ENCODE assay signal across 12 cellular contexts in genomic region chr13:20796791-20797513, GRCh38. TPM values are rescaled to one million over a fixed set of nuclear protein-coding genes. Genes with fewer than 3 reads are reported as not detected.
DNase-seq lines count a peak whose midpoint lies in the region; ATAC-seq and TF ChIP-seq lines count a peak whose summit lies in the region.
"Had no signal": no experiment of that assay in that cellular context is flagged by ENCODE, and none has a peak within 500 bp of the region (broad histone marks: within the 10 kb centered on the region; RNA-seq: fewer than 3 reads in every experiment).

No MANE protein-coding gene starts in this region.

- H3K27ac ChIP-seq in CD4-positive, alpha-beta memory T cell (ENCODE audit: low read depth, low read length), result no peak overlapping the region
- peak overlapping the region in 3 of 12 donors; percentile 2 to 47 (median 40) for H3K27ac ChIP-seq in heart left ventricle

- H3K27me3 ChIP-seq in CD4-positive, alpha-beta memory T cell (ENCODE audit: insufficient read depth, low read length), result no peaks in the 10 kb centered on the region
- no peaks in the 10 kb centered on the region for H3K27me3 ChIP-seq in heart left ventricle

- H3K4me3 ChIP-seq in CD4-positive, alpha-beta memory T cell (ENCODE audit: low read length in 2 of 2), result no peak overlapping the region
- H3K4me3 ChIP-seq in heart left ventricle, result no peak overlapping the region
- H3K4me3 ChIP-seq: skin epidermis had no signal

- H3K36me3 Mint-ChIP-seq in CD4-positive, alpha-beta memory T cell, result peaks cover 57 to 65% of the 10 kb centered on the region in 2 donors
- H3K36me3 Mint-ChIP-seq in osteocyte (ENCODE audit: unreplicated experiment), result peaks cover 37% of the 10 kb centered on the region

- TF ChIP-seq POLR2A in heart left ventricle (IDR thresholded peaks at IDR 0.05), result no peak

- TF ChIP-seq CTCF in osteocyte (IDR thresholded peaks at IDR 0.05) (no peak), heart left ventricle (IDR thresholded peaks at IDR 0.05) (no peak)

- H3K27ac Mint-ChIP-seq in CD4-positive, alpha-beta memory T cell, result peak overlapping the region in 5 of 7 donors; percentile 8 to 73 (median 37)
- peak overlapping the region; percentile 50 for H3K27ac Mint-ChIP-seq in osteocyte (ENCODE audit: unreplicated experiment)
- H3K27ac Mint-ChIP-seq: activated CD4-positive, alpha-beta memory T cell treated with anti-CD3 and anti-CD28 coated beads for 36 hours had no signal

- POLR2A ChIA-PET in CD4-positive, alpha-beta memory T cell (lab: Charles Lee; ENCODE audit: partially characterized antibody), result no interaction called here

- peaks cover 30% of the 10 kb centered on the region for H3K36me3 ChIP-seq in CD4-positive, alpha-beta memory T cell (ENCODE audit: insufficient read depth, low read length)
- peaks cover 0 to 98% (median 71%) of the 10 kb centered on the region in 9 donors for H3K36me3 ChIP-seq in heart left ventricle

- no peaks in the 10 kb centered on the region for H3K27me3 Mint-ChIP-seq in CD4-positive, alpha-beta memory T cell
- no peaks in the 10 kb centered on the region for H3K27me3 Mint-ChIP-seq in osteocyte (ENCODE audit: unreplicated experiment)
- H3K27me3 Mint-ChIP-seq: activated CD4-positive, alpha-beta memory T cell treated with anti-CD3 and anti-CD28 coated beads for 36 hours had no signal

- no peak for DNase-seq in CD4-positive, alpha-beta memory T cell
- DNase-seq in M059J (ENCODE audit: low read depth) (peak; percentile 68), dermis microvascular lymphatic vessel endothelial cell (ENCODE audit: low read depth in 2 of 2) (peak; percentile 54 to 84), osteocyte (ENCODE audit: extremely low spot score, unreplicated experiment) (no peak), NCI-H345 treated with DMSO at 0.1 percent for 48 hours (lab: John Stamatoyannopoulos, UW; ENCODE audit: unreplicated experiment) (no peak), left lobe of liver (ENCODE audit: low spot score) (no peak), heart left ventricle (no peak)
- DNase-seq: activated CD4-positive, alpha-beta memory T cell treated with anti-CD3 and anti-CD28 coated beads for 36 hours; DMS 273 treated with DMSO at 0.1 percent for 48 hours; NCI-H510A treated with DMSO at 0.1 percent for 48 hours had no signal

- intact Hi-C loops in CD4-positive, alpha-beta memory T cell (cut with micrococcal nuclease), result no loop called here
- intact Hi-C loops in heart left ventricle (cut with DNase I), result no loop called here

- H3K4me1 Mint-ChIP-seq in CD4-positive, alpha-beta memory T cell, result peaks cover 10 to 17% (median 14%) of the 10 kb centered on the region in 4 donors
- H3K4me1 Mint-ChIP-seq in osteocyte (ENCODE audit: unreplicated experiment), result peaks cover 14% of the 10 kb centered on the region

- H3K9me3 Mint-ChIP-seq in CD4-positive, alpha-beta memory T cell, result no peaks in the 10 kb centered on the region
- no peaks in the 10 kb centered on the region for H3K9me3 Mint-ChIP-seq in osteocyte (ENCODE audit: unreplicated experiment)
- H3K9me3 Mint-ChIP-seq: activated CD4-positive, alpha-beta memory T cell treated with anti-CD3 and anti-CD28 coated beads for 36 hours had no signal

- WGBS in heart left ventricle, 4 donors, result 51 to 59% (median 53%) methylated on average over 5 of the region's 5 CpGs

- no peaks in the 10 kb centered on the region for H3K9me3 ChIP-seq in CD4-positive, alpha-beta memory T cell (ENCODE audit: control insufficient read depth in 1 of 2, low read length in 2 of 2)
- H3K9me3 ChIP-seq in heart left ventricle, result no peaks in the 10 kb centered on the region

- CTCF ChIA-PET in CD4-positive, alpha-beta memory T cell (lab: Charles Lee; ENCODE audit: partially characterized antibody), result no interaction called here

- no peak for ATAC-seq in HG03196 (IDR thresholded peaks at IDR 0.05; ENCODE audit: unreplicated experiment)
- ATAC-seq in left lobe of liver, result no peak
- ATAC-seq in heart left ventricle, result no peak

- H3K4me1 ChIP-seq in CD4-positive, alpha-beta memory T cell (ENCODE audit: insufficient read depth, low read length), result peaks cover 10% of the 10 kb centered on the region
- peaks cover 0 to 25% (median 4%) of the 10 kb centered on the region in 12 donors for H3K4me1 ChIP-seq in heart left ventricle

- no peak overlapping the region for H3K4me3 Mint-ChIP-seq in CD4-positive, alpha-beta memory T cell
- no peak overlapping the region for H3K4me3 Mint-ChIP-seq in osteocyte (ENCODE audit: unreplicated experiment)
- H3K4me3 Mint-ChIP-seq: activated CD4-positive, alpha-beta memory T cell treated with anti-CD3 and anti-CD28 coated beads for 36 hours had no signal

RNA-seq across cellular contexts. Expression of gene EEF1AKMT1, which starts 23.2 kb away (rescaled TPM):
- total RNA-seq in CD4-positive, alpha-beta memory T cell, result 1 to 10 TPM; 8.1 TPM
- 10 to 100 TPM; 12.2 to 16.2 TPM for polyA plus RNA-seq in CD4-positive, alpha-beta memory T cell
- total RNA-seq in M059J (2014; rRNA removed; shearing (Covaris generic)), result 4.3 and 7.7 TPM in 2 replicates
- 5.4 and 5.6 TPM in 2 replicates for total RNA-seq in dermis microvascular lymphatic vessel endothelial cell
- total RNA-seq in osteocyte, result 8.8 and 10.8 TPM in 2 replicates
- total RNA-seq in left lobe of liver, result 7.7 TPM
- 10 to 100 TPM in 2 of 9 donors, 1 to 10 TPM in 7; 4.5 to 10.2 (median 8.3) TPM for total RNA-seq in heart left ventricle
- 1 to 10 TPM; 8.8 to 8.9 TPM for polyA plus RNA-seq in heart left ventricle

Comparison
In these comparisons a context has a peak if more than half of its experiments do, and no peak if none do; other contexts are left out.
1. DNase-seq: peak in M059J (single experiment) and dermis microvascular lymphatic vessel endothelial cell (2 of 2); none in CD4-positive, alpha-beta memory T cell (0 of 5), osteocyte (single experiment), NCI-H345 treated with DMSO at 0.1 percent for 48 hours (single experiment), left lobe of liver (single experiment) and heart left ventricle (0 of 5).